Comparison of ENCODE assay signal across 23 cellular contexts in the genomic region with DNA sequence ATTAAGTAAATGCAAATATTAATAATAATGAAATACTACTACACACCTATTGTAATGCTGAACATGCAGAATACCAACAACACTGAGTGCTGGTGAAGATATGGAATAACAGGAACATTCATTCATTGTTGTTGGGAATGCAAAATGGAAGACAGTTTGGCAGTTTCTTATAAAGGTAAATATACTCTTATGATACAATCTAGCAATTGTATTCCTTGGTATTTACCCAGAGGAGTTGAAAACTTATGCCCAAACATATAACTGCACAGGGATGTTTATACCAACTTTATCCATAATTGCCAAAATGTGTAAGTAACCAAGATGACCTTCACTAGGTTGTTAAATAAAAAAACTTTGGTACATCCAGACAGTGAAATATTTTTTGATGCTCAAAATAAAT.
"Had no signal": no experiment of that assay in that cellular context is flagged by ENCODE, and none has a peak within 500 bp of the region (broad histone marks: within the 10 kb centered on the region; RNA-seq: fewer than 3 reads in every experiment).

No MANE protein-coding gene starts in this region.

- ATAC-seq: effector memory CD8-positive, alpha-beta T cell; esophagus mucosa; foreskin keratinocyte; gastrocnemius medialis; gastroesophageal sphincter; heart left ventricle; heart right ventricle had no signal

- H3K4me3 ChIP-seq: colonic mucosa, coronary artery, dorsolateral prefrontal cortex, esophagus muscularis mucosa, esophagus squamous epithelium, gastrocnemius medialis, gastroesophageal sphincter, heart left ventricle, heart right ventricle had no signal

- DNase-seq: colonic mucosa; cortex of kidney; dermis blood vessel endothelial cell; dorsolateral prefrontal cortex; effector CD4-positive, alpha-beta T cell; effector CD8-positive, alpha-beta T cell; effector memory CD4-positive, alpha-beta T cell; effector memory CD8-positive, alpha-beta T cell; endodermal cell; erythroblast; esophagus squamous epithelium; foreskin fibroblast; foreskin keratinocyte; foreskin melanocyte; gastrocnemius medialis; glutamatergic neuron; head of caudate nucleus; heart left ventricle; heart right ventricle had no signal
